ENCODE assay signal across 19 cellular contexts in genomic region chr11:117992620-117993019, GRCh38. TPM values are rescaled to one million over a fixed set of nuclear protein-coding genes. Genes with fewer than 3 reads are reported as not detected.
DNase-seq lines count a peak whose midpoint lies in the region; ATAC-seq, FAIRE-seq and TF ChIP-seq lines count a peak whose summit lies in the region.
"Had no signal": no experiment of that assay in that cellular context is flagged by ENCODE, and none has a peak within 500 bp of the region (broad histone marks: within the 10 kb centered on the region; RNA-seq: fewer than 3 reads in every experiment).

No MANE protein-coding gene starts in this region.

- no peaks in the 10 kb centered on the region for H3K27me3 ChIP-seq in KMS-11 (ENCODE audit: insufficient read depth, low read depth)
- H3K27me3 ChIP-seq in body of pancreas = no peaks in the 10 kb centered on the region
- H3K27me3 ChIP-seq: uterus had no signal

- H3K4me1 Mint-ChIP-seq in T-helper 2 cell treated with Interferon-gamma antibody and Interleukin-4, amounts not matched to agents 5 μg/mL and 100 μg/mL, for 36 hours (ENCODE audit: low read depth) = peaks cover 67% of the 10 kb centered on the region
- peaks cover 76% of the 10 kb centered on the region for H3K4me1 Mint-ChIP-seq in activated T-helper 2 cell treated with anti-CD3 and anti-CD28 coated beads, Interferon-gamma antibody, Interleukin-2, Interleukin-4, amounts not matched to agents 10 μg/mL and 5 μg/mL and 100 μg/mL, durations not matched to agents 14 hours and 24 hours and 36 hours (ENCODE audit: low read depth)

- 84 to 95% methylated on average over 2 of the region's 2 CpGs for WGBS in body of pancreas, 2 donors

- H3K79me2 ChIP-seq in KMS-11 (ENCODE audit: insufficient read depth, low read depth) = no peaks in the 10 kb centered on the region

- H4K20me1 ChIP-seq in KMS-11 (ENCODE audit: insufficient read depth) = no peaks in the 10 kb centered on the region

- DNase-seq in T-helper 2 cell treated with Interferon-gamma antibody and Interleukin-4, amounts not matched to agents 5 μg/mL and 100 μg/mL, for 36 hours (ENCODE audit: low spot score) = no peak
- DNase-seq in T-helper 2 cell (no peak), mucosa of descending colon (no peak), D721Med (ENCODE audit: insufficient read length, low spot score) (no peak), body of pancreas (no peak)
- DNase-seq in activated T-helper 2 cell treated with anti-CD3 and anti-CD28 coated beads, Interferon-gamma antibody, Interleukin-2, Interleukin-4, amounts not matched to agents 10 μg/mL and 5 μg/mL and 100 μg/mL, durations not matched to agents 14 hours and 24 hours and 36 hours (ENCODE audit: low spot score) = no peak
- DNase-seq: amygdala, C1 segment of cervical spinal cord, cerebellar nuclear complex, heart right ventricle, HFFc6, islet precursor cell, NCI-H1694 treated with DMSO at 0.1 percent for 48 hours, NCI-H345, right cardiac atrium, uterus had no signal

- intact Hi-C loops in activated T-helper 2 cell treated with anti-CD3 and anti-CD28 coated beads, Interferon-gamma antibody, Interleukin-2, Interleukin-4, amounts not matched to agents 10 μg/mL and 5 μg/mL and 100 μg/mL, durations not matched to agents 14 hours and 24 hours and 36 hours (cut with micrococcal nuclease) = no loop called here
- intact Hi-C loops in mucosa of descending colon (cut with DNase I, micrococcal nuclease) (no loop called here), body of pancreas (cut with DNase I) (no loop called here)

- peak overlapping the region; percentile 70 for H3K27ac Mint-ChIP-seq in T-helper 2 cell treated with Interferon-gamma antibody and Interleukin-4, amounts not matched to agents 5 μg/mL and 100 μg/mL, for 36 hours
- peak overlapping the region; percentile 80 for H3K27ac Mint-ChIP-seq in activated T-helper 2 cell treated with anti-CD3 and anti-CD28 coated beads, Interferon-gamma antibody, Interleukin-2, Interleukin-4, amounts not matched to agents 10 μg/mL and 5 μg/mL and 100 μg/mL, durations not matched to agents 14 hours and 24 hours and 36 hours
- H3K27ac Mint-ChIP-seq: HFFc6 had no signal

- peaks cover 97% of the 10 kb centered on the region for H3K36me3 Mint-ChIP-seq in T-helper 2 cell treated with Interferon-gamma antibody and Interleukin-4, amounts not matched to agents 5 μg/mL and 100 μg/mL, for 36 hours (ENCODE audit: low read depth)
- H3K36me3 Mint-ChIP-seq in activated T-helper 2 cell treated with anti-CD3 and anti-CD28 coated beads, Interferon-gamma antibody, Interleukin-2, Interleukin-4, amounts not matched to agents 10 μg/mL and 5 μg/mL and 100 μg/mL, durations not matched to agents 14 hours and 24 hours and 36 hours (ENCODE audit: low read depth) = peaks cover 99% of the 10 kb centered on the region

- H3K9me3 ChIP-seq in mucosa of descending colon (no peaks in the 10 kb centered on the region), body of pancreas (no peaks in the 10 kb centered on the region)
- H3K9me3 ChIP-seq: heart right ventricle, uterus had no signal

- H3K27me3 Mint-ChIP-seq in T-helper 2 cell treated with Interferon-gamma antibody and Interleukin-4, amounts not matched to agents 5 μg/mL and 100 μg/mL, for 36 hours (ENCODE audit: low read depth) = no peaks in the 10 kb centered on the region
- H3K27me3 Mint-ChIP-seq in activated T-helper 2 cell treated with anti-CD3 and anti-CD28 coated beads, Interferon-gamma antibody, Interleukin-2, Interleukin-4, amounts not matched to agents 10 μg/mL and 5 μg/mL and 100 μg/mL, durations not matched to agents 14 hours and 24 hours and 36 hours (ENCODE audit: low read depth) = no peaks in the 10 kb centered on the region

- TF ChIP-seq POLR2A in body of pancreas (IDR thresholded peaks at IDR 0.05) = no peak

- H3K9ac ChIP-seq in KMS-11 = no peak overlapping the region

- no peak for FAIRE-seq in D721Med (lab: Jason Lieb, UNC)
- FAIRE-seq: A204.1 had no signal

- no peaks in the 10 kb centered on the region for H3K9me3 Mint-ChIP-seq in T-helper 2 cell treated with Interferon-gamma antibody and Interleukin-4, amounts not matched to agents 5 μg/mL and 100 μg/mL, for 36 hours
- H3K9me3 Mint-ChIP-seq in activated T-helper 2 cell treated with anti-CD3 and anti-CD28 coated beads, Interferon-gamma antibody, Interleukin-2, Interleukin-4, amounts not matched to agents 10 μg/mL and 5 μg/mL and 100 μg/mL, durations not matched to agents 14 hours and 24 hours and 36 hours = no peaks in the 10 kb centered on the region
- H3K9me3 Mint-ChIP-seq: HFFc6 had no signal

- H3K36me3 ChIP-seq in KMS-11 (ENCODE audit: insufficient read depth) (no peaks in the 10 kb centered on the region), mucosa of descending colon (ENCODE audit: low read depth) (no peaks in the 10 kb centered on the region), body of pancreas (replicated peaks in 1 of 2; ENCODE audit: insufficient read depth in 1 of 2, low read depth in 2 of 2) (no peaks in the 10 kb centered on the region)
- H3K36me3 ChIP-seq: uterus had no signal

- ATAC-seq in mucosa of descending colon = peak; percentile 6
- ATAC-seq in body of pancreas = no peak
- ATAC-seq in GM21390 (IDR thresholded peaks at IDR 0.05; ENCODE audit: unreplicated experiment) = no peak
- ATAC-seq: heart right ventricle, right cardiac atrium had no signal

- H3K4me1 ChIP-seq in KMS-11 (ENCODE audit: low read depth, poor library complexity, severe bottlenecking) (peaks cover 27% of the 10 kb centered on the region), mucosa of descending colon (ENCODE audit: low read depth) (peaks cover 2% of the 10 kb centered on the region), body of pancreas (no peaks in the 10 kb centered on the region)
- H3K4me1 ChIP-seq: uterus had no signal

- TF ChIP-seq CTCF in KMS-11 (conservative IDR thresholded peaks at IDR 0.05; ENCODE audit: low read depth, low read length) (no peak), mucosa of descending colon (IDR thresholded peaks at IDR 0.05) (no peak), D721Med (IDR thresholded peaks at IDR 0.05; ENCODE audit: insufficient read depth, missing control alignments) (no peak), body of pancreas (IDR thresholded peaks at IDR 0.05) (no peak)

- peak overlapping the region; percentile 87 for H3K4me3 Mint-ChIP-seq in T-helper 2 cell treated with Interferon-gamma antibody and Interleukin-4, amounts not matched to agents 5 μg/mL and 100 μg/mL, for 36 hours
- peak overlapping the region; percentile 72 for H3K4me3 Mint-ChIP-seq in activated T-helper 2 cell treated with anti-CD3 and anti-CD28 coated beads, Interferon-gamma antibody, Interleukin-2, Interleukin-4, amounts not matched to agents 10 μg/mL and 5 μg/mL and 100 μg/mL, durations not matched to agents 14 hours and 24 hours and 36 hours (ENCODE audit: low read depth)
- H3K4me3 Mint-ChIP-seq: HFFc6 had no signal

- H3K4me3 ChIP-seq in KMS-11 (IDR thresholded peaks at IDR 0.05; ENCODE audit: insufficient read depth, low read depth, low read length) (no peak overlapping the region), mucosa of descending colon (no peak overlapping the region), body of pancreas (no peak overlapping the region)
- H3K4me3 ChIP-seq: uterus had no signal

- peak overlapping the region; percentile 42; the same call in 1 of the 2 replicates for H3K4me2 ChIP-seq in KMS-11

- H2AFZ ChIP-seq in KMS-11 (ENCODE audit: low read depth) = no peak overlapping the region

- H3K27ac ChIP-seq in KMS-11 = no peak overlapping the region
- no peak overlapping the region for H3K27ac ChIP-seq in body of pancreas
- H3K27ac ChIP-seq: uterus had no signal

RNA-seq across cellular contexts. Expression of gene IL10RA, which starts 6.4 kb away (rescaled TPM):
- 144 and 147 TPM in 2 replicates for total RNA-seq in activated T-helper 2 cell treated with anti-CD3 and anti-CD28 coated beads, Interferon-gamma antibody, Interleukin-2, Interleukin-4, amounts not matched to agents 10 μg/mL and 5 μg/mL and 100 μg/mL, durations not matched to agents 14 hours and 24 hours and 36 hours
- total RNA-seq in mucosa of descending colon (10 to 100 TPM in 2 of 3 donors, 1 to 10 TPM in 1; 9.3 to 25.9 (median 12.5) TPM), body of pancreas (10 to 100 TPM in 1 of 2 donors, 1 to 10 TPM in 1; 7.3 to 10.2 TPM)
- total RNA-seq: HFFc6 had no signal
